ENCODE assay signal across 8 cellular contexts in the genomic region with DNA sequence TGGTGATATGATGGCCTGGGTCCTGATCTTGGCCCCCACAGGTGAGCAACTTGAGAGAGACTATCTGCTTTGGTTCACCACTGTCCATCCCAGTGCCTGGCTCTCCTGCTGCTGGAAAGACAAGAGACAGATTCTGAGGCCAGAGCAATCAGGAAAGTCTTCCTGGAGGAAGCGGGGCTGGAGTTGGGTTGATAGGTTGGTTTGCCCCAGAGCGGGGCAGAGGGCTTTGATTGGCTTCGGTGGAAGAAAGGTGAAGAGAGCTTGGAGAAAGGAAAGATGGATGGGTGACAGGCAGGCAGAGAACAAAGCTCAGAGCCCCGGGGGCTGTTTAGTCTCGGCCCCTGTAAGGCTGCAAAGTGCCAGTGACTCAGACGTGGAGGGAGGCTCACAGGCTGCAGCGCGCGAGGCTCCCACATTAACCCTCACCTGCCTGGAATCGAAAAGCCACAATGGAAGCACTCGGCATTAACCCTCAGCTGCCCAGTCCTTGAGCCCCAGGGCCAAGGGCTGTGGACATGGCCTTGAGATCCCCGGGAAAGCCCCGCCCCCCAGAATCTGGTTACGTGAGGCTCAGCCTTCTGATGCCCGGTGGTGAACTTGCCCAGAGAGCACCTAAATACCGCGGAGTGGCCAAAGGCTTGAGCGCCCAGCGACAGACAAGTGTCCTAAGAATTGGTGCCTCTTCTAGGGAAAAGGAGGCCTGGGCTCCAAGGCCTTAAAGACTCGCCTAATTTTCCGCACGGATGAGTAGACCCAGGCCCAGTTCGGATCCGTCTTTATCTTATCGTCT. TPM values are rescaled to one million over a fixed set of nuclear protein-coding genes. Genes with fewer than 3 reads are reported as not detected.
A peak's percentile ranks its signal among the peaks of the same experiment; 100 is the strongest.
DNase-seq lines count a peak whose midpoint lies in the region; ATAC-seq and TF ChIP-seq lines count a peak whose summit lies in the region.

No MANE protein-coding gene starts in this region.

- H4K20me1 ChIP-seq in HCT116 (ENCODE audit: insufficient read depth) = no peaks in the 10 kb centered on the region

- 18% methylated on average over 25 of the region's 25 CpGs for WGBS in right cardiac atrium

- peak overlapping the region; percentile 75 for H3K4me3 Mint-ChIP-seq in activated T-helper 1 cell treated with anti-CD3 and anti-CD28 coated beads, Interleukin-12 subunit alpha, Interleukin-12 subunit beta, Interleukin-2, Interleukin-4 antibody, amounts not matched to agents 30 ng/mL and 10 ng/mL and 1 ng/mL, durations not matched to agents 14 hours and 24 hours and 36 hours

- H3K79me2 ChIP-seq in HCT116 (ENCODE audit: insufficient read depth, low read length) = peaks cover 20% of the 10 kb centered on the region; the same call in 1 of the 2 replicates

- intact Hi-C loops in A673 (cut with micrococcal nuclease; ENCODE audit: unreplicated experiment) (no loop called here), HCT116 (cut with micrococcal nuclease) (no loop called here), right cardiac atrium (cut with DNase I) (loop anchor here in 3 of 4 donors (5.0 to 10.0 kb wide), 3 partner anchors 53 to 76 kb away; no protein-coding TSS in a partner anchor)
- intact Hi-C loops in activated T-helper 1 cell treated with anti-CD3 and anti-CD28 coated beads, Interleukin-12 subunit alpha, Interleukin-12 subunit beta, Interleukin-2, Interleukin-4 antibody, amounts not matched to agents 30 ng/mL and 10 ng/mL and 1 ng/mL, durations not matched to agents 14 hours and 24 hours and 36 hours (cut with micrococcal nuclease) = loop anchor here (5.0 kb wide), 1 partner anchor 96 kb away; a partner anchor contains a TSS

- H3K9ac ChIP-seq in HCT116 (ENCODE audit: low read length) = peak overlapping the region; percentile 69

- no peak for TF ChIP-seq CTCF in A673 (conservative IDR thresholded peaks at IDR 0.05; ENCODE audit: low read depth, low read length)
- TF ChIP-seq CTCF in HCT116 (IDR thresholded peaks at IDR 0.05 in 2 of 3, conservative IDR thresholded peaks at IDR 0.05 in 1 of 3; ENCODE audit: borderline replicate concordance in 1 of 3, insufficient read depth in 1 of 3, low read depth in 2 of 3, low read length in 2 of 3) = no peak

- no peaks in the 10 kb centered on the region for H3K9me3 ChIP-seq in A673 (ENCODE audit: low read depth, low read length, poor library complexity, severe bottlenecking)
- H3K9me3 ChIP-seq in HCT116 (ENCODE audit: control insufficient read depth in 1 of 2, insufficient read depth in 1 of 2, low read depth in 1 of 2, low read length in 2 of 2) = no peaks in the 10 kb centered on the region
- H3K9me3 ChIP-seq in right cardiac atrium (ENCODE audit: control insufficient read depth, low read length) = no peaks in the 10 kb centered on the region

- RAD21 ChIA-PET in HCT116 (lab: Charles Lee; ENCODE audit: low non-redundant PET in 1 of 2, low total read pairs in 2 of 2, uncharacterized antibody in 2 of 2, unreplicated experiment in 2 of 2) = no interaction called here

- CTCF ChIA-PET in A673 (lab: Charles Lee) = interaction anchor here (1.1 to 2.1 kb wide), 2 partner anchors 57 to 209 kb away, joined by 3 to 9 read pairs; no protein-coding TSS in a partner anchor
- CTCF ChIA-PET in HCT116 (lab: Charles Lee) = interaction anchor here (0.6 to 2.3 kb wide), 6 partner anchors 9 to 1318 kb away, joined by 3 to 8 read pairs (median 4); no protein-coding TSS in a partner anchor

- TF ChIP-seq POLR2A in HCT116 (IDR thresholded peaks at IDR 0.05; ENCODE audit: borderline replicate concordance, extremely low read depth, insufficient read depth, insufficient read length) = no peak

- H3K36me3 ChIP-seq in A673 (ENCODE audit: insufficient read depth, low read length, poor library complexity, severe bottlenecking) = no peaks in the 10 kb centered on the region
- H3K36me3 ChIP-seq in HCT116 (ENCODE audit: control insufficient read depth in 1 of 2, insufficient read depth in 2 of 2, low read length in 2 of 2) = no peaks in the 10 kb centered on the region

- BruUV-seq in A673 (replicated peaks; lab: Mats Ljungman, UMichigan) = no TSS peak
- TSS peak; percentile 82 for BruUV-seq in HCT116 (replicated peaks; lab: Mats Ljungman, UMichigan)

- H3K9me3 Mint-ChIP-seq in activated T-helper 1 cell treated with anti-CD3 and anti-CD28 coated beads, Interleukin-12 subunit alpha, Interleukin-12 subunit beta, Interleukin-2, Interleukin-4 antibody, amounts not matched to agents 30 ng/mL and 10 ng/mL and 1 ng/mL, durations not matched to agents 14 hours and 24 hours and 36 hours = no peaks in the 10 kb centered on the region

- peak overlapping the region; percentile 80 for H3K4me3 ChIP-seq in A673 (ENCODE audit: low read depth, low read length, poor library complexity, severe bottlenecking)
- H3K4me3 ChIP-seq in HCT116 (replicated peaks in 1 of 2; ENCODE audit: low read depth in 1 of 2, low read length in 2 of 2) = peak overlapping the region; percentile 51 to 70
- H3K4me3 ChIP-seq in right cardiac atrium (ENCODE audit: low read length) = peak overlapping the region; percentile 98

- no peaks in the 10 kb centered on the region for H3K9me2 ChIP-seq in HCT116 (ENCODE audit: insufficient read depth)

- H3K36me3 Mint-ChIP-seq in activated T-helper 1 cell treated with anti-CD3 and anti-CD28 coated beads, Interleukin-12 subunit alpha, Interleukin-12 subunit beta, Interleukin-2, Interleukin-4 antibody, amounts not matched to agents 30 ng/mL and 10 ng/mL and 1 ng/mL, durations not matched to agents 14 hours and 24 hours and 36 hours (ENCODE audit: low read depth) = no peaks in the 10 kb centered on the region

- peaks cover 15% of the 10 kb centered on the region for H3K4me1 ChIP-seq in A673 (ENCODE audit: insufficient read depth, low read length, poor library complexity, severe bottlenecking)
- peaks cover 20 to 25% of the 10 kb centered on the region in 2 experiments for H3K4me1 ChIP-seq in HCT116 (ENCODE audit: control insufficient read depth in 1 of 2, insufficient read depth in 2 of 2, low read length in 2 of 2)
- H3K4me1 ChIP-seq in right cardiac atrium (ENCODE audit: control insufficient read depth, insufficient read depth, low read length) = no peaks in the 10 kb centered on the region

- no peak for TF ChIP-seq RAD21 in HCT116 (IDR thresholded peaks at IDR 0.05; ENCODE audit: low read depth)

- DNase-seq in A673 (ENCODE audit: low spot score) (peak; percentile 52), HCT116 (ENCODE audit: low read depth, low spot score) (peak; percentile 32), right cardiac atrium (peak; percentile 54 to 80 (median 79)), retina (peak; percentile 69), globus pallidus (ENCODE audit: low spot score) (no peak), NCI-H187 treated with DMSO at 0.1 percent for 48 hours (lab: John Stamatoyannopoulos, UW) (no peak), cerebellar cortex (ENCODE audit: low spot score) (no peak)
- DNase-seq in activated T-helper 1 cell treated with anti-CD3 and anti-CD28 coated beads, Interleukin-12 subunit alpha, Interleukin-12 subunit beta, Interleukin-2, Interleukin-4 antibody, amounts not matched to agents 30 ng/mL and 10 ng/mL and 1 ng/mL, durations not matched to agents 14 hours and 24 hours and 36 hours (ENCODE audit: low spot score) = no peak

- H3K27me3 Mint-ChIP-seq in activated T-helper 1 cell treated with anti-CD3 and anti-CD28 coated beads, Interleukin-12 subunit alpha, Interleukin-12 subunit beta, Interleukin-2, Interleukin-4 antibody, amounts not matched to agents 30 ng/mL and 10 ng/mL and 1 ng/mL, durations not matched to agents 14 hours and 24 hours and 36 hours (ENCODE audit: insufficient read depth) = peaks cover 22% of the 10 kb centered on the region

- no peak overlapping the region for H3K27ac ChIP-seq in A673 (ENCODE audit: low read depth, low read length, poor library complexity, severe bottlenecking)
- peak overlapping the region; percentile 87 for H3K27ac ChIP-seq in HCT116 (ENCODE audit: low read depth, low read length)
- H3K27ac ChIP-seq in right cardiac atrium (ENCODE audit: low read length) = no peak overlapping the region

- H2AFZ ChIP-seq in HCT116 (ENCODE audit: low read depth, low read length, poor library complexity, severe bottlenecking) = no peak overlapping the region

- ATAC-seq in HCT116 (peak; percentile 67), right cardiac atrium (peak; percentile 25 to 31)

- peaks cover 7% of the 10 kb centered on the region for H3K4me1 Mint-ChIP-seq in activated T-helper 1 cell treated with anti-CD3 and anti-CD28 coated beads, Interleukin-12 subunit alpha, Interleukin-12 subunit beta, Interleukin-2, Interleukin-4 antibody, amounts not matched to agents 30 ng/mL and 10 ng/mL and 1 ng/mL, durations not matched to agents 14 hours and 24 hours and 36 hours (ENCODE audit: low read depth)

- H3K27ac Mint-ChIP-seq in activated T-helper 1 cell treated with anti-CD3 and anti-CD28 coated beads, Interleukin-12 subunit alpha, Interleukin-12 subunit beta, Interleukin-2, Interleukin-4 antibody, amounts not matched to agents 30 ng/mL and 10 ng/mL and 1 ng/mL, durations not matched to agents 14 hours and 24 hours and 36 hours = peak overlapping the region; percentile 81

- peak overlapping the region; percentile 98 for H3K4me2 ChIP-seq in HCT116 (ENCODE audit: low read length)

- no peaks in the 10 kb centered on the region for H3K27me3 ChIP-seq in A673 (replicated peaks; ENCODE audit: insufficient read depth, low read depth, low read length, poor library complexity)
- H3K27me3 ChIP-seq in HCT116 (ENCODE audit: insufficient read depth, low read length) = no peaks in the 10 kb centered on the region
- no peaks in the 10 kb centered on the region for H3K27me3 ChIP-seq in right cardiac atrium (ENCODE audit: control insufficient read depth, insufficient read depth)

- POLR2A ChIA-PET in A673 (lab: Charles Lee; ENCODE audit: low non-redundant PET) (no interaction called here), HCT116 (lab: Charles Lee) (interaction anchor here (0.9 kb wide), 1 partner anchor 12 kb away, joined by 3 read pairs; no protein-coding TSS in a partner anchor)

TF ChIP-seq in HCT116, 20 proteins besides CTCF, POLR2A, EP300 and RAD21 (continues in another document):
- TF ChIP-seq POLR2AphosphoS5 (IDR thresholded peaks at IDR 0.05; ENCODE audit: low read depth, low read length) (0 out of 2 replicates have a peak, but pooled peaks have one; percentile 12), EZH2 (IDR thresholded peaks at IDR 0.05) (no peak), CBX3 (IDR thresholded peaks at IDR 0.05; ENCODE audit: low read depth) (no peak), JUND (IDR thresholded peaks at IDR 0.05) (no peak), TCF7L2 (IDR thresholded peaks at IDR 0.05; ENCODE audit: borderline replicate concordance, extremely low read depth, insufficient read depth, insufficient read length) (peak; percentile 79)

RNA-seq across cellular contexts. Expression of a gene that starts 1.0 kb away (rescaled TPM):
- total RNA-seq in A673 (2021) = 38.1 and 43.6 TPM in 2 replicates
- 31.2 TPM for total RNA-seq in HCT116 (2021; ENCODE audit: unreplicated experiment)
- polyA plus RNA-seq in HCT116 (2012) = 58.1 and 61.0 TPM in 2 replicates
- total RNA-seq in activated T-helper 1 cell treated with anti-CD3 and anti-CD28 coated beads, Interleukin-12 subunit alpha, Interleukin-12 subunit beta, Interleukin-2, Interleukin-4 antibody, amounts not matched to agents 30 ng/mL and 10 ng/mL and 1 ng/mL, durations not matched to agents 14 hours and 24 hours and 36 hours = 3.7 and 4.6 TPM in 2 replicates
- total RNA-seq in right cardiac atrium = 10 to 100 TPM; 13.4 to 16.3 (median 13.6) TPM
- 24.7 TPM for polyA plus RNA-seq in right cardiac atrium

Comparison
In these comparisons a context has a peak if more than half of its experiments do, and no peak if none do; other contexts are left out.
1. DNase-seq: peak in A673 (single experiment), HCT116 (single experiment), right cardiac atrium (3 of 3) and retina (single experiment); none in activated T-helper 1 cell treated with anti-CD3 and anti-CD28 coated beads, Interleukin-12 subunit alpha, Interleukin-12 subunit beta, Interleukin-2, Interleukin-4 antibody, amounts not matched to agents 30 ng/mL and 10 ng/mL and 1 ng/mL, durations not matched to agents 14 hours and 24 hours and 36 hours (single experiment), globus pallidus (single experiment), NCI-H187 treated with DMSO at 0.1 percent for 48 hours (single experiment) and cerebellar cortex (single experiment).
2. intact Hi-C loops: an anchor here in activated T-helper 1 cell treated with anti-CD3 and anti-CD28 coated beads, Interleukin-12 subunit alpha, Interleukin-12 subunit beta, Interleukin-2, Interleukin-4 antibody, amounts not matched to agents 30 ng/mL and 10 ng/mL and 1 ng/mL, durations not matched to agents 14 hours and 24 hours and 36 hours (5.0 kb wide) and right cardiac atrium (5.0 to 10.0 kb wide); none called in A673 and HCT116.
3. Peak in every context shown above with its lines, with median percentiles within 50 percentile points of each other: H3K4me3 ChIP-seq.